Comparison of ENCODE assay signal across 14 cellular contexts in the genomic region with DNA sequence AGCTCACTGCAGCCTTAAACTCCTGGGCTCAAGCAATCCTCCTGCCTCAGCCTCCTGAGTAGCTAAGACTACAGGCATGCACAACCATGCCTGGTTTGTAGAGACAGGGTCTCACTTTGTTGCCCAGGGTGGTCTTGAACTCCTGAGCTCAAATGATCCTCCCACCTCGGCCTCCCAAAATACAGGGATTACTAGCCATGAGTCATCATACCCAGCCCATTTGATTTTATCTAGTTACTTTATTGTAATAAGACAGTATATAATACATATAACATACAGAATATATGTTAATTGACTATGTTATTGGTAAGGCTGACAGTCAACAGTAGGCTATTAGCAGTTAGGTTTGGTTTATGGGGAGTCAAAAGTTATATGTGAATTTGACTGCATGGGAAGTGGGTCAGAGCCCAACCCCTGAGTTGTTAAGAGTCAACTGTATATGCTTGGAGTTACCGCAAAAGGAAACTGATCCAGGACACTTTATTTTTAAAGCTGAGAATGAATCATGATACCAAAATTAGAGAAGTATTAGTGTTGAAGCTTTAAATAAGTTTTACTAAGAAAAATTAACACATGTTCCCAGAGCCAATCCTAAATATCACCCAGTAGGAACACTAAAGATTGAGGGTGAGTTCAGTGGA. TPM values are rescaled to one million over a fixed set of nuclear protein-coding genes. Genes with fewer than 3 reads are reported as not detected.
DNase-seq lines count a peak whose midpoint lies in the region; ATAC-seq and TF ChIP-seq lines count a peak whose summit lies in the region.
"Had no signal": no experiment of that assay in that cellular context is flagged by ENCODE, and none has a peak within 500 bp of the region (broad histone marks: within the 10 kb centered on the region; RNA-seq: fewer than 3 reads in every experiment).

No MANE protein-coding gene starts in this region.

- H3K36me3 Mint-ChIP-seq in stimulated activated naive CD8-positive, alpha-beta T cell treated with anti-CD3 and anti-CD28 coated beads, Interleukin-15, Interleukin-2, amounts not matched to agents 100 ng/mL and 50 ng/mL, for 24 hours (ENCODE audit: low read depth): peaks cover 48% of the 10 kb centered on the region
- peaks cover 6% of the 10 kb centered on the region for H3K36me3 Mint-ChIP-seq in activated T-helper 17 cell treated with anti-CD3 and anti-CD28 coated beads, Interleukin-2, amount 50 U/mL, for 72 hours (ENCODE audit: low read depth)
- peaks cover 68% of the 10 kb centered on the region for H3K36me3 Mint-ChIP-seq in nephron progenitor cell (ENCODE audit: low read depth)

- peak overlapping the region; percentile 26 for H3K27ac Mint-ChIP-seq in stimulated activated naive CD8-positive, alpha-beta T cell treated with anti-CD3 and anti-CD28 coated beads, Interleukin-15, Interleukin-2, amounts not matched to agents 100 ng/mL and 50 ng/mL, for 24 hours
- peak overlapping the region in 1 of 2 donors; percentile 65 for H3K27ac Mint-ChIP-seq in stimulated activated naive CD8-positive, alpha-beta T cell treated with anti-CD3 and anti-CD28 coated beads, Interleukin-15, amount 100 ng/mL, for 72 hours
- H3K27ac Mint-ChIP-seq in activated T-helper 17 cell treated with anti-CD3 and anti-CD28 coated beads, Interleukin-2, amount 50 U/mL, for 72 hours: peak overlapping the region; percentile 33
- H3K27ac Mint-ChIP-seq in nephron progenitor cell: peak overlapping the region; percentile 90
- H3K27ac Mint-ChIP-seq: activated T-helper 1 cell treated with anti-CD3 and anti-CD28 coated beads, Interleukin-12 subunit alpha, Interleukin-12 subunit beta, Interleukin-2, Interleukin-4 antibody, amounts not matched to agents 30 ng/mL and 10 ng/mL and 1 ng/mL, durations not matched to agents 14 hours and 24 hours and 36 hours had no signal

- DNase-seq in stimulated activated naive CD8-positive, alpha-beta T cell treated with anti-CD3 and anti-CD28 coated beads, Interleukin-15, amount 100 ng/mL, for 72 hours: no peak
- DNase-seq in nephron progenitor cell: no peak
- DNase-seq in NAMALWA (ENCODE audit: low spot score): no peak
- no peak for DNase-seq in SIG-M5 (lab: John Stamatoyannopoulos, UW)
- DNase-seq: amniotic stem cell, colonic mucosa, DMS79 treated with DMSO at 0.1 percent for 48 hours, NCI-H2029, NCI-H510A treated with DMSO at 0.1 percent for 48 hours, T1000 had no signal

- ATAC-seq in stimulated activated naive CD8-positive, alpha-beta T cell treated with anti-CD3 and anti-CD28 coated beads, Interleukin-15, amount 100 ng/mL, for 72 hours: no peak
- ATAC-seq in activated T-helper 17 cell treated with anti-CD3 and anti-CD28 coated beads, Interleukin-2, amount 50 U/mL, for 72 hours (replicated peaks): peak; percentile 59
- ATAC-seq in HG03095 (IDR thresholded peaks at IDR 0.05; ENCODE audit: unreplicated experiment): no peak

- H3K4me3 Mint-ChIP-seq in stimulated activated naive CD8-positive, alpha-beta T cell treated with anti-CD3 and anti-CD28 coated beads, Interleukin-15, Interleukin-2, amounts not matched to agents 100 ng/mL and 50 ng/mL, for 24 hours: no peak overlapping the region
- no peak overlapping the region for H3K4me3 Mint-ChIP-seq in stimulated activated naive CD8-positive, alpha-beta T cell treated with anti-CD3 and anti-CD28 coated beads, Interleukin-15, amount 100 ng/mL, for 72 hours
- H3K4me3 Mint-ChIP-seq in activated T-helper 17 cell treated with anti-CD3 and anti-CD28 coated beads, Interleukin-2, amount 50 U/mL, for 72 hours: peak overlapping the region; percentile 27
- H3K4me3 Mint-ChIP-seq in nephron progenitor cell: no peak overlapping the region
- H3K4me3 Mint-ChIP-seq: activated T-helper 1 cell treated with anti-CD3 and anti-CD28 coated beads, Interleukin-12 subunit alpha, Interleukin-12 subunit beta, Interleukin-2, Interleukin-4 antibody, amounts not matched to agents 30 ng/mL and 10 ng/mL and 1 ng/mL, durations not matched to agents 14 hours and 24 hours and 36 hours had no signal

- H3K27me3 Mint-ChIP-seq in stimulated activated naive CD8-positive, alpha-beta T cell treated with anti-CD3 and anti-CD28 coated beads, Interleukin-15, Interleukin-2, amounts not matched to agents 100 ng/mL and 50 ng/mL, for 24 hours: no peaks in the 10 kb centered on the region
- no peaks in the 10 kb centered on the region for H3K27me3 Mint-ChIP-seq in stimulated activated naive CD8-positive, alpha-beta T cell treated with anti-CD3 and anti-CD28 coated beads, Interleukin-15, amount 100 ng/mL, for 72 hours
- H3K27me3 Mint-ChIP-seq in activated T-helper 17 cell treated with anti-CD3 and anti-CD28 coated beads, Interleukin-2, amount 50 U/mL, for 72 hours: no peaks in the 10 kb centered on the region
- H3K27me3 Mint-ChIP-seq in nephron progenitor cell (ENCODE audit: low read depth, poor library complexity): no peaks in the 10 kb centered on the region

- TF ChIP-seq CTCF in nephron progenitor cell (IDR thresholded peaks at IDR 0.05): no peak

- H3K9me3 Mint-ChIP-seq in stimulated activated naive CD8-positive, alpha-beta T cell treated with anti-CD3 and anti-CD28 coated beads, Interleukin-15, Interleukin-2, amounts not matched to agents 100 ng/mL and 50 ng/mL, for 24 hours: no peaks in the 10 kb centered on the region
- H3K9me3 Mint-ChIP-seq in stimulated activated naive CD8-positive, alpha-beta T cell treated with anti-CD3 and anti-CD28 coated beads, Interleukin-15, amount 100 ng/mL, for 72 hours: no peaks in the 10 kb centered on the region
- H3K9me3 Mint-ChIP-seq in activated T-helper 17 cell treated with anti-CD3 and anti-CD28 coated beads, Interleukin-2, amount 50 U/mL, for 72 hours: no peaks in the 10 kb centered on the region
- no peaks in the 10 kb centered on the region for H3K9me3 Mint-ChIP-seq in nephron progenitor cell
- H3K9me3 Mint-ChIP-seq: activated T-helper 1 cell treated with anti-CD3 and anti-CD28 coated beads, Interleukin-12 subunit alpha, Interleukin-12 subunit beta, Interleukin-2, Interleukin-4 antibody, amounts not matched to agents 30 ng/mL and 10 ng/mL and 1 ng/mL, durations not matched to agents 14 hours and 24 hours and 36 hours had no signal

- peaks cover 65% of the 10 kb centered on the region for H3K4me1 Mint-ChIP-seq in stimulated activated naive CD8-positive, alpha-beta T cell treated with anti-CD3 and anti-CD28 coated beads, Interleukin-15, Interleukin-2, amounts not matched to agents 100 ng/mL and 50 ng/mL, for 24 hours (ENCODE audit: low read depth)
- peaks cover 51% of the 10 kb centered on the region for H3K4me1 Mint-ChIP-seq in stimulated activated naive CD8-positive, alpha-beta T cell treated with anti-CD3 and anti-CD28 coated beads, Interleukin-15, amount 100 ng/mL, for 72 hours
- H3K4me1 Mint-ChIP-seq in activated T-helper 17 cell treated with anti-CD3 and anti-CD28 coated beads, Interleukin-2, amount 50 U/mL, for 72 hours: peaks cover 28% of the 10 kb centered on the region
- peaks cover 10% of the 10 kb centered on the region for H3K4me1 Mint-ChIP-seq in nephron progenitor cell

RNA-seq across cellular contexts. Expression of a gene that starts 20.7 kb away (rescaled TPM):
- total RNA-seq in activated T-helper 17 cell treated with anti-CD3 and anti-CD28 coated beads, Interleukin-2, amount 50 U/mL, for 72 hours: 100 to 1,000 TPM in 1 of 2 donors, 10 to 100 TPM in 1; 85.2 to 181 TPM
